Comparison of ENCODE assay signal across 17 cellular contexts in genomic region chrX:68794486-68794885, GRCh38. TPM values are rescaled to one million over a fixed set of nuclear protein-coding genes. Genes with fewer than 3 reads are reported as not detected.
DNase-seq lines count a peak whose midpoint lies in the region; ATAC-seq, FAIRE-seq and TF ChIP-seq lines count a peak whose summit lies in the region.
"Had no signal": no experiment of that assay in that cellular context is flagged by ENCODE, and none has a peak within 500 bp of the region (broad histone marks: within the 10 kb centered on the region; RNA-seq: fewer than 3 reads in every experiment).

No MANE protein-coding gene starts in this region.

- peak; percentile 77 for FAIRE-seq in HepG2 (lab: Jason Lieb, UNC)
- FAIRE-seq: D721Med, GM12878, GM18507 had no signal

- no peak overlapping the region for H3K9ac ChIP-seq in HepG2 (ENCODE audit: insufficient read depth, low read depth, low read length)

- 0% methylated on average over 5 of the region's 5 CpGs for WGBS in HepG2 (ENCODE audit: low lambda C conversion rate)

- no peaks in the 10 kb centered on the region for H3K4me1 ChIP-seq in right atrium auricular region
- H3K4me1 ChIP-seq in HepG2 (ENCODE audit: insufficient read depth, low read length), result peaks cover 23% of the 10 kb centered on the region
- H3K4me1 ChIP-seq in breast epithelium, result no peaks in the 10 kb centered on the region

- peak overlapping the region; percentile 74 for H3K4me2 ChIP-seq in HepG2 (ENCODE audit: low read depth, low read length)
- H3K4me2 ChIP-seq: GM23338 had no signal

- H3K9me3 ChIP-seq in right atrium auricular region, result peaks cover 0 to 13% of the 10 kb centered on the region in 2 donors
- H3K9me3 ChIP-seq in HepG2 (ENCODE audit: low read length), result no peaks in the 10 kb centered on the region
- H3K9me3 ChIP-seq in breast epithelium, result peaks cover 13 to 19% of the 10 kb centered on the region in 2 donors

- TF ChIP-seq EP300 in HepG2 (IDR thresholded peaks at IDR 0.05; ENCODE audit: low read depth in 2 of 2, low read length in 2 of 2) (no peak), HepG2 (CRISPR knock-in tag; IDR thresholded peaks at IDR 0.05; ENCODE audit: borderline replicate concordance) (no peak)

- no peak overlapping the region for H3K4me3 ChIP-seq in right atrium auricular region
- peak overlapping the region; percentile 9 to 46 (median 12); a peak in 3 of 6 replicates for H3K4me3 ChIP-seq in HepG2 (replicated peaks in 1 of 3; ENCODE audit: insufficient read depth in 1 of 3, low read depth in 2 of 3, low read length in 3 of 3)
- no peak overlapping the region for H3K4me3 ChIP-seq in breast epithelium
- H3K4me3 ChIP-seq: GM12878, GM23338 had no signal

- in situ Hi-C loops in HepG2 (cut with HindIII; ENCODE audit: extremely low pct_ligation_motif_present, low pct_unique_long_range_greater_than_20kb), result no loop called here

- intact Hi-C loops in left ventricle myocardium superior (cut with micrococcal nuclease), result no loop called here
- intact Hi-C loops in HepG2 (cut with micrococcal nuclease; ENCODE audit: unreplicated experiment), result no loop called here
- intact Hi-C loops in breast epithelium (cut with DNase I; ENCODE audit: low total_unique reads), result no loop called here

- no peak for TF ChIP-seq CTCF in right atrium auricular region (IDR thresholded peaks at IDR 0.05)
- TF ChIP-seq CTCF in HepG2 (CRISPR knock-in tag; IDR thresholded peaks at IDR 0.05), result no peak
- no peak for TF ChIP-seq CTCF in breast epithelium (IDR thresholded peaks at IDR 0.05)

- no peak for TF ChIP-seq POLR2A in HepG2 (IDR thresholded peaks at IDR 0.05; ENCODE audit: insufficient read depth in 1 of 2, low read depth in 2 of 2, low read length in 2 of 2)
- TF ChIP-seq POLR2A in breast epithelium (IDR thresholded peaks at IDR 0.05), result no peak

- H3K27me3 ChIP-seq in right atrium auricular region (no peaks in the 10 kb centered on the region), HepG2 (ENCODE audit: control insufficient read depth in 1 of 2, insufficient read depth in 2 of 2, low read length in 2 of 2) (0 out of 5 replicates have a peak, but pooled peaks cover 0 to 1% of the 10 kb centered on the region in 2 experiments), breast epithelium (peaks cover 0 to 44% of the 10 kb centered on the region in 2 donors)

- H3K36me3 ChIP-seq in right atrium auricular region (no peaks in the 10 kb centered on the region), HepG2 (replicated peaks in 1 of 2; ENCODE audit: control insufficient read depth in 1 of 2, insufficient read depth in 2 of 2, low read length in 2 of 2) (no peaks in the 10 kb centered on the region), breast epithelium (no peaks in the 10 kb centered on the region)

- no peaks in the 10 kb centered on the region for H3K79me2 ChIP-seq in HepG2 (ENCODE audit: insufficient read depth, low read length)

- no TSS peak for BruUV-seq in HepG2 (replicated peaks; lab: Mats Ljungman, UMichigan)

- peak overlapping the region; percentile 52 for H2AFZ ChIP-seq in HepG2 (ENCODE audit: low read length)
- H2AFZ ChIP-seq: GM23338 had no signal

- DNase-seq in NCI-H2029 treated with DMSO at 0.1 percent for 48 hours (lab: John Stamatoyannopoulos, UW), result peak; percentile 6
- DNase-seq in NCI-H2029 (lab: John Stamatoyannopoulos, UW), result no peak
- DNase-seq in left ventricle myocardium superior, result no peak
- no peak for DNase-seq in right atrium auricular region (ENCODE audit: low spot score)
- peak; percentile 71 for DNase-seq in HepG2 (ENCODE audit: low spot score)
- no peak for DNase-seq in breast epithelium (ENCODE audit: low spot score in 2 of 2)
- no peak for DNase-seq in Ammon's horn (ENCODE audit: low spot score)
- DNase-seq: ACHN; C1 segment of cervical spinal cord; CD4-positive, alpha-beta memory T cell; DMS79; H7 had no signal

- TF ChIP-seq RAD21 in HepG2 (CRISPR knock-in tag; IDR thresholded peaks at IDR 0.05), result no peak

- H3K27ac ChIP-seq in right atrium auricular region, result no peak overlapping the region
- peak overlapping the region; percentile 54 for H3K27ac ChIP-seq in HepG2 (ENCODE audit: extremely low read length, insufficient read depth, low read length)
- no peak overlapping the region for H3K27ac ChIP-seq in breast epithelium
- H3K27ac ChIP-seq: HL-60 had no signal

- no peaks in the 10 kb centered on the region for H4K20me1 ChIP-seq in HepG2 (ENCODE audit: insufficient read depth, low read length)

- CTCF ChIA-PET in HepG2 (lab: Yijun Ruan, JAX; ENCODE audit: low intra/inter-chr PET ratio, low total read pairs), result no interaction called here

- peak; percentile 32 for ATAC-seq in left ventricle myocardium superior
- peak; percentile 98 for ATAC-seq in HepG2
- ATAC-seq: GM12878, GM23338 had no signal

- POLR2A ChIA-PET in HepG2 (lab: Yijun Ruan, JAX), result no interaction called here

TF ChIP-seq in HepG2, 621 proteins besides CTCF, POLR2A, EP300 and RAD21 (continues in another document):
- TF ChIP-seq HDAC2 (CRISPR knock-in tag; IDR thresholded peaks at IDR 0.05) (0 out of 2 replicates have a peak, but pooled peaks have one; percentile 7), ZNF672 (CRISPR knock-in tag; IDR thresholded peaks at IDR 0.05) (no peak), HNF4A (CRISPR knock-in tag; IDR thresholded peaks at IDR 0.05) (peak; percentile 44; the same call in 1 of the 2 replicates), PHF21A (CRISPR knock-in tag; IDR thresholded peaks at IDR 0.05) (0 out of 2 replicates have a peak, but pooled peaks have one; percentile 20)
- TF ChIP-seq, protein P1, sequence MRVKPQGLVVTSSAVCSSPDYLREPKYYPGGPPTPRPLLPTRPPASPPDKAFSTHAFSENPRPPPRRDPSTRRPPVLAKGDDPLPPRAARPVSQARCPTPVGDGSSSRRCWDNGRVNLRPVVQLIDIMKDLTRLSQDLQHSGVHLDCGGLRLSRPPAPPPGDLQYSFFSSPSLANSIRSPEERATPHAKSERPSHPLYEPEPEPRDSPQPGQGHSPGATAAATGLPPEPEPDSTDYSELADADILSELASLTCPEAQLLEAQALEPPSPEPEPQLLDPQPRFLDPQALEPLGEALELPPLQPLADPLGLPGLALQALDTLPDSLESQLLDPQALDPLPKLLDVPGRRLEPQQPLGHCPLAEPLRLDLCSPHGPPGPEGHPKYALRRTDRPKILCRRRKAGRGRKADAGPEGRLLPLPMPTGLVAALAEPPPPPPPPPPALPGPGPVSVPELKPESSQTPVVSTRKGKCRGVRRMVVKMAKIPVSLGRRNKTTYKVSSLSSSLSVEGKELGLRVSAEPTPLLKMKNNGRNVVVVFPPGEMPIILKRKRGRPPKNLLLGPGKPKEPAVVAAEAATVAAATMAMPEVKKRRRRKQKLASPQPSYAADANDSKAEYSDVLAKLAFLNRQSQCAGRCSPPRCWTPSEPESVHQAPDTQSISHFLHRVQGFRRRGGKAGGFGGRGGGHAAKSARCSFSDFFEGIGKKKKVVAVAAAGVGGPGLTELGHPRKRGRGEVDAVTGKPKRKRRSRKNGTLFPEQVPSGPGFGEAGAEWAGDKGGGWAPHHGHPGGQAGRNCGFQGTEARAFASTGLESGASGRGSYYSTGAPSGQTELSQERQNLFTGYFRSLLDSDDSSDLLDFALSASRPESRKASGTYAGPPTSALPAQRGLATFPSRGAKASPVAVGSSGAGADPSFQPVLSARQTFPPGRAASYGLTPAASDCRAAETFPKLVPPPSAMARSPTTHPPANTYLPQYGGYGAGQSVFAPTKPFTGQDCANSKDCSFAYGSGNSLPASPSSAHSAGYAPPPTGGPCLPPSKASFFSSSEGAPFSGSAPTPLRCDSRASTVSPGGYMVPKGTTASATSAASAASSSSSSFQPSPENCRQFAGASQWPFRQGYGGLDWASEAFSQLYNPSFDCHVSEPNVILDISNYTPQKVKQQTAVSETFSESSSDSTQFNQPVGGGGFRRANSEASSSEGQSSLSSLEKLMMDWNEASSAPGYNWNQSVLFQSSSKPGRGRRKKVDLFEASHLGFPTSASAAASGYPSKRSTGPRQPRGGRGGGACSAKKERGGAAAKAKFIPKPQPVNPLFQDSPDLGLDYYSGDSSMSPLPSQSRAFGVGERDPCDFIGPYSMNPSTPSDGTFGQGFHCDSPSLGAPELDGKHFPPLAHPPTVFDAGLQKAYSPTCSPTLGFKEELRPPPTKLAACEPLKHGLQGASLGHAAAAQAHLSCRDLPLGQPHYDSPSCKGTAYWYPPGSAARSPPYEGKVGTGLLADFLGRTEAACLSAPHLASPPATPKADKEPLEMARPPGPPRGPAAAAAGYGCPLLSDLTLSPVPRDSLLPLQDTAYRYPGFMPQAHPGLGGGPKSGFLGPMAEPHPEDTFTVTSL (CRISPR knock-in tag; IDR thresholded peaks at IDR 0.05; ENCODE audit: borderline replicate concordance), result peak; percentile 34; the same call in 1 of the 2 replicates

RNA-seq across cellular contexts. Expression of gene EFNB1, which starts 34.3 kb away (rescaled TPM):
- total RNA-seq in left ventricle myocardium superior, result 15.8 TPM
- total RNA-seq in right atrium auricular region, result 10 to 100 TPM; 23.7 to 42.4 TPM
- total RNA-seq in HepG2 (2016; rRNA removed; fragmentation: Illumina TruSeq; extraction: Trizol), result 2.9 and 4.1 TPM in 2 replicates
- 0.18 and 0.30 TPM in 2 replicates for total RNA-seq in HepG2 (2016; cell fraction: cytosol; rRNA removed; fragmentation: Illumina TruSeq; extraction: Trizol; ENCODE audit: low read depth)
- total RNA-seq in HepG2 (2016; cell fraction: insoluble cytoplasmic fraction; rRNA removed; fragmentation: Illumina TruSeq; extraction: Trizol), result 2.9 and 4.4 TPM in 2 replicates
- 1.1 and 1.5 TPM in 2 replicates for total RNA-seq in HepG2 (2016; cell fraction: membrane; rRNA removed; fragmentation: Illumina TruSeq; extraction: Trizol)
- total RNA-seq in HepG2 (2016; cell fraction: nucleus; rRNA removed; fragmentation: Illumina TruSeq; extraction: Trizol), result 2.9 and 3.3 TPM in 2 replicates
- polyA plus RNA-seq in HepG2 (2011; rRNA removed), result 4.0 and 4.8 TPM in 2 replicates
- 4.1 and 5.7 TPM in 2 replicates for polyA plus RNA-seq in HepG2 (2011; cell fraction: cytosol; rRNA removed)
- polyA plus RNA-seq in HepG2 (2011; cell fraction: nucleus; rRNA removed), result 2.7 TPM in 2 replicates
- 2.0 and 2.2 TPM in 2 replicates for polyA plus RNA-seq in HepG2 (2012)
- 0.27 and 0.29 TPM in 2 replicates for polyA plus RNA-seq in HepG2 (2016; cell fraction: cytosol; fragmentation: Illumina TruSeq; extraction: Trizol; ENCODE audit: low read depth)
- 3.2 and 3.3 TPM in 2 replicates for polyA plus RNA-seq in HepG2 (2016; cell fraction: insoluble cytoplasmic fraction; fragmentation: Illumina TruSeq; extraction: Trizol; ENCODE audit: low read depth)
- polyA plus RNA-seq in HepG2 (2016; cell fraction: membrane; fragmentation: Illumina TruSeq; extraction: Trizol; ENCODE audit: low read depth), result 0.80 and 0.81 TPM in 2 replicates
- 4.7 and 5.3 TPM in 2 replicates for polyA plus RNA-seq in HepG2 (2016; cell fraction: nucleus; fragmentation: Illumina TruSeq; extraction: Trizol; ENCODE audit: insufficient read depth, low read depth)
- polyA minus RNA-seq in HepG2 (2011; rRNA and poly(A)+ RNA removed; ENCODE audit: low replicate concordance), result 4.5 and 5.5 TPM in 2 replicates
- 2.8 and 3.1 TPM in 2 replicates for polyA minus RNA-seq in HepG2 (2011; cell fraction: cytosol; rRNA and poly(A)+ RNA removed)
- 0.90 and 1.5 TPM in 2 replicates for polyA minus RNA-seq in HepG2 (2011; cell fraction: nucleus; rRNA and poly(A)+ RNA removed)
- 10 to 100 TPM; 19.2 to 46.5 (median 41.4) TPM for total RNA-seq in breast epithelium

Comparison
In these comparisons a context has a peak if more than half of its experiments do, and no peak if none do; other contexts are left out.
1. DNase-seq: peak in NCI-H2029 treated with DMSO at 0.1 percent for 48 hours (single experiment) and HepG2 (single experiment); none in NCI-H2029 (single experiment), left ventricle myocardium superior (single experiment), right atrium auricular region (single experiment), breast epithelium (0 of 2) and Ammon's horn (single experiment).
2. H3K4me3 ChIP-seq: peak in HepG2 (3 of 3); none in right atrium auricular region (0 of 2) and breast epithelium (0 of 3).